Comparison of ENCODE assay signal across 17 cellular contexts in the genomic region with DNA sequence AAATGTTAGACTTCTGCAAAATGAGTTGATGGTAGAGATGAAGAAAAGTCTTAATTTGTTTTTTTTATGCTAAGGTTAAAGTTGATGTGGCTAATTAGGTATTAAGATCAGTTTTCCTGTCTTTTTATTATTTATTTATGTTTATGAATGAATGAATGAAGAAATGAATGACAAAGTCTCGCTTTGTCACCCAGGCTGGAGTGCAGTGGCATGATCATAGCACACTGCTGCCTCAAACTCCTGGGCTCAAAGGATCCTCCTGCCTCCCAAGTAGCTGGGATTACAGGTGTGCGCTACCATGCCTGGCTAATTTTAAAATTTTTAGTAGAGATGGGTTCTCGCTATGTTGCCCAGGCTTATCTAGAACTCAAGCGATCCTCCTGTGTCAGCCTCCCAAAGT.
"Had no signal": no experiment of that assay in that cellular context is flagged by ENCODE, and none has a peak within 500 bp of the region (broad histone marks: within the 10 kb centered on the region; RNA-seq: fewer than 3 reads in every experiment).

No MANE protein-coding gene starts in this region.

- DNase-seq: activated naive CD4-positive, alpha-beta T cell treated with Interleukin-2 at 50 U/mL for 16 hours; activated T-cell treated with anti-CD3 and anti-CD28 coated beads for 4 hours; adrenal gland; erythroblast; glutamatergic neuron; mesendoderm; stimulated activated CD4-positive, alpha-beta T cell treated with anti-CD3 and anti-CD28 coated beads, Interleukin-15, amount 100 ng/mL, for 24 hours; stimulated activated CD4-positive, alpha-beta T cell treated with anti-CD3 and anti-CD28 coated beads, Interleukin-4, amount 100 ng/mL, for 1 hour; stimulated activated naive CD4-positive, alpha-beta T cell; substantia nigra; T-cell; T-helper 9 cell; uterus had no signal

- H3K9me3 ChIP-seq: adrenal gland, prostate gland, tibial nerve, uterus had no signal

- H3K27ac ChIP-seq: adrenal gland, cardiac muscle cell, prostate gland had no signal

- H3K36me3 ChIP-seq: adrenal gland, cardiac muscle cell, prostate gland, tibial nerve, uterus had no signal

- H3K4me3 ChIP-seq: adrenal gland, cardiac muscle cell, prostate gland, tibial nerve, uterus had no signal

- ATAC-seq: activated CD4-positive, CD25-positive, alpha-beta regulatory T cell treated with anti-CD3 and anti-CD28 coated beads, Interleukin-2, amount 50 U/mL, for 24 hours; T-cell had no signal

- H3K27me3 ChIP-seq: adrenal gland, cardiac muscle cell, tibial nerve, uterus had no signal
